28 cellular contexts compared by ENCODE assay signal in genomic region chr13:111013196-111013595, GRCh38.
"Had no signal": no experiment of that assay in that cellular context is flagged by ENCODE, and none has a peak within 500 bp of the region (broad histone marks: within the 10 kb centered on the region; RNA-seq: fewer than 3 reads in every experiment).

No MANE protein-coding gene starts in this region.

- H3K9ac ChIP-seq: neural progenitor cell had no signal

- H2AFZ ChIP-seq: neural progenitor cell had no signal

- H3K4me3 ChIP-seq: left lung, lung, neural progenitor cell, ovary, right atrium auricular region, skin epidermis, stomach, testis, thyroid gland, transverse colon, upper lobe of left lung, vagina had no signal

- H3K27ac Mint-ChIP-seq: immature natural killer cell; mesothelial cell of epicardium; naive B cell; natural killer cell; neural progenitor cell; progenitor cell of endocrine pancreas; stimulated activated naive B cell treated with anti-CD40 and anti-IgM and Interleukin-4, amounts not matched to agents 10 μg/mL and 1 μg/mL and 100 μg/mL, for 72 hours had no signal

- H3K4me1 Mint-ChIP-seq: immature natural killer cell; mesothelial cell of epicardium; naive B cell; natural killer cell; neural progenitor cell; stimulated activated naive B cell treated with anti-CD40 and anti-IgM and Interleukin-4, amounts not matched to agents 10 μg/mL and 1 μg/mL and 100 μg/mL, for 72 hours had no signal

- H3K4me3 Mint-ChIP-seq: immature natural killer cell; mesothelial cell of epicardium; naive B cell; natural killer cell; nephron progenitor cell; neural progenitor cell; stimulated activated naive B cell treated with anti-CD40 and anti-IgM and Interleukin-4, amounts not matched to agents 10 μg/mL and 1 μg/mL and 100 μg/mL, for 72 hours had no signal

- H3K36me3 Mint-ChIP-seq: immature natural killer cell; mesothelial cell of epicardium; naive B cell; natural killer cell; neural progenitor cell; stimulated activated naive B cell treated with anti-CD40 and anti-IgM and Interleukin-4, amounts not matched to agents 10 μg/mL and 1 μg/mL and 100 μg/mL, for 72 hours had no signal

- H3K9me3 ChIP-seq: left lung, ovary, testis, thyroid gland, transverse colon, upper lobe of left lung, vagina had no signal

- ATAC-seq: left colon; left lung; natural killer cell; sciatic nerve; stimulated activated naive B cell treated with anti-CD40 and anti-IgM and Interleukin-4, amounts not matched to agents 10 μg/mL and 1 μg/mL and 100 μg/mL, for 72 hours; stimulated activated naive CD8-positive, alpha-beta T cell treated with anti-CD3 and anti-CD28 coated beads, Interleukin-15, Interleukin-2, amounts not matched to agents 100 U/mL and 50 U/mL, for 24 hours had no signal

- H3K27ac ChIP-seq: left lung, neural progenitor cell, ovary, right atrium auricular region, skin epidermis, stomach, testis, thyroid gland, transverse colon, upper lobe of left lung, vagina had no signal

- H3K4me2 ChIP-seq: neural progenitor cell had no signal

- H3K9me3 Mint-ChIP-seq: immature natural killer cell; mesothelial cell of epicardium; natural killer cell; nephron progenitor cell; neural progenitor cell; stimulated activated naive B cell treated with anti-CD40 and anti-IgM and Interleukin-4, amounts not matched to agents 10 μg/mL and 1 μg/mL and 100 μg/mL, for 72 hours had no signal

- DNase-seq: immature natural killer cell; kidney; left colon; left lung; mesendoderm; naive B cell; natural killer cell; nephron progenitor cell; ovary; stimulated activated CD4-positive, alpha-beta T cell treated with anti-CD3 and anti-CD28 coated beads, Interleukin-12 subunit alpha, Interleukin-12 subunit beta, amount 100 ng/mL, for 4 hours; stimulated activated CD4-positive, alpha-beta T cell treated with anti-CD3 and anti-CD28 coated beads, Interleukin-15, amount 100 ng/mL, for 24 hours; stimulated activated CD4-positive, alpha-beta T cell treated with anti-CD3 and anti-CD28 coated beads, Interleukin-2, amount 100 ng/mL, for 24 hours; stimulated activated CD4-positive, alpha-beta T cell treated with anti-CD3 and anti-CD28 coated beads, Interleukin-4, amount 100 ng/mL, for 1 hour; stimulated activated naive B cell treated with anti-CD40 and anti-IgM and Interleukin-4, amounts not matched to agents 10 μg/mL and 1 μg/mL and 100 μg/mL, for 72 hours; stimulated activated naive CD8-positive, alpha-beta T cell treated with anti-CD3 and anti-CD28 coated beads, Interleukin-15, Interleukin-2, amounts not matched to agents 100 U/mL and 50 U/mL, for 24 hours; stomach; testis; thyroid gland; transverse colon; upper lobe of left lung had no signal

- H3K36me3 ChIP-seq: left lung, neural progenitor cell, ovary, right atrium auricular region, stomach, thyroid gland, transverse colon, upper lobe of left lung, vagina had no signal

- H3K4me1 ChIP-seq: left lung, neural progenitor cell, right atrium auricular region, stomach, testis, thyroid gland, transverse colon, upper lobe of left lung, vagina had no signal

- H3K27me3 ChIP-seq: left lung, neural progenitor cell, ovary, right atrium auricular region, stomach, testis, thyroid gland, transverse colon, upper lobe of left lung, vagina had no signal
